9 cellular contexts compared by ENCODE assay signal in genomic region chr20:43752561-43753301, GRCh38. TPM values are rescaled to one million over a fixed set of nuclear protein-coding genes. Genes with fewer than 3 reads are reported as not detected.
DNase-seq lines count a peak whose midpoint lies in the region; ATAC-seq and TF ChIP-seq lines count a peak whose summit lies in the region.
"Had no signal": no experiment of that assay in that cellular context is flagged by ENCODE, and none has a peak within 500 bp of the region (broad histone marks: within the 10 kb centered on the region; RNA-seq: fewer than 3 reads in every experiment).

No MANE protein-coding gene starts in this region.

- peak; percentile 85 for DNase-seq in AG08395 (ENCODE audit: low spot score)
- DNase-seq in SK-MEL-5 (ENCODE audit: low read depth, low spot score) = peak; percentile 43
- DNase-seq in fibroblast of villous mesenchyme (ENCODE audit: low read depth) = peak; percentile 94
- no peak for DNase-seq in DMS114 treated with DMSO at 0.1 percent for 48 hours (lab: John Stamatoyannopoulos, UW; ENCODE audit: unreplicated experiment)
- DNase-seq in type B pancreatic cell (ENCODE audit: extremely low spot score, unreplicated experiment) = no peak
- DNase-seq in NCI-H2107 treated with DMSO at 0.1 percent for 48 hours (lab: John Stamatoyannopoulos, UW; ENCODE audit: unreplicated experiment) = no peak

- no peaks in the 10 kb centered on the region for H3K4me1 Mint-ChIP-seq in type B pancreatic cell (ENCODE audit: unreplicated experiment)

- peaks cover 4% of the 10 kb centered on the region for H3K9me3 Mint-ChIP-seq in type B pancreatic cell

- no peak overlapping the region for H3K4me3 Mint-ChIP-seq in type B pancreatic cell

- H3K27ac Mint-ChIP-seq in type B pancreatic cell = no peak overlapping the region

- H3K4me3 ChIP-seq in fibroblast of villous mesenchyme (ENCODE audit: low read depth, low read length) = no peak overlapping the region

- H3K27me3 Mint-ChIP-seq in type B pancreatic cell = peaks cover 36% of the 10 kb centered on the region

- ATAC-seq in GM18858 (IDR thresholded peaks at IDR 0.05; ENCODE audit: unreplicated experiment) (peak; percentile 44), HG03039 (IDR thresholded peaks at IDR 0.05; ENCODE audit: unreplicated experiment) (peak; percentile 42)
- ATAC-seq: HCT116 had no signal

- in situ Hi-C loops in SK-MEL-5 (cut with HindIII; ENCODE audit: low pct_unique_long_range_greater_than_20kb, low sequenced_read_pairs) = no loop called here

- no peak for TF ChIP-seq CTCF in fibroblast of villous mesenchyme (IDR thresholded peaks at IDR 0.05; ENCODE audit: insufficient read depth, low read depth, low read length)
- no peak for TF ChIP-seq CTCF in type B pancreatic cell (conservative IDR thresholded peaks at IDR 0.05)

- H3K36me3 Mint-ChIP-seq in type B pancreatic cell = no peaks in the 10 kb centered on the region

RNA-seq across cellular contexts. Expression of gene GTSF1L, which starts 25.9 kb away (rescaled TPM):
- not detected in 2 replicates for total RNA-seq in SK-MEL-5 (2014; rRNA removed; shearing (Covaris generic))
- polyA plus RNA-seq in SK-MEL-5 (2015; cell fraction: cytosol; rRNA removed) = not detected in 2 replicates
- polyA plus RNA-seq in SK-MEL-5 (2015; cell fraction: nucleus; rRNA removed) = not detected in 2 replicates
- total RNA-seq in fibroblast of villous mesenchyme (not detected in 2 replicates), type B pancreatic cell (ENCODE audit: low replicate concordance) (not detected in 2 replicates)

Comparison
In these comparisons a context has a peak if more than half of its experiments do, and no peak if none do; other contexts are left out.
1. DNase-seq: peak in AG08395 (single experiment), SK-MEL-5 (single experiment) and fibroblast of villous mesenchyme (single experiment); none in DMS114 treated with DMSO at 0.1 percent for 48 hours (single experiment), type B pancreatic cell (single experiment) and NCI-H2107 treated with DMSO at 0.1 percent for 48 hours (single experiment).